Comparison of ENCODE assay signal across 8 cellular contexts in the genomic region with DNA sequence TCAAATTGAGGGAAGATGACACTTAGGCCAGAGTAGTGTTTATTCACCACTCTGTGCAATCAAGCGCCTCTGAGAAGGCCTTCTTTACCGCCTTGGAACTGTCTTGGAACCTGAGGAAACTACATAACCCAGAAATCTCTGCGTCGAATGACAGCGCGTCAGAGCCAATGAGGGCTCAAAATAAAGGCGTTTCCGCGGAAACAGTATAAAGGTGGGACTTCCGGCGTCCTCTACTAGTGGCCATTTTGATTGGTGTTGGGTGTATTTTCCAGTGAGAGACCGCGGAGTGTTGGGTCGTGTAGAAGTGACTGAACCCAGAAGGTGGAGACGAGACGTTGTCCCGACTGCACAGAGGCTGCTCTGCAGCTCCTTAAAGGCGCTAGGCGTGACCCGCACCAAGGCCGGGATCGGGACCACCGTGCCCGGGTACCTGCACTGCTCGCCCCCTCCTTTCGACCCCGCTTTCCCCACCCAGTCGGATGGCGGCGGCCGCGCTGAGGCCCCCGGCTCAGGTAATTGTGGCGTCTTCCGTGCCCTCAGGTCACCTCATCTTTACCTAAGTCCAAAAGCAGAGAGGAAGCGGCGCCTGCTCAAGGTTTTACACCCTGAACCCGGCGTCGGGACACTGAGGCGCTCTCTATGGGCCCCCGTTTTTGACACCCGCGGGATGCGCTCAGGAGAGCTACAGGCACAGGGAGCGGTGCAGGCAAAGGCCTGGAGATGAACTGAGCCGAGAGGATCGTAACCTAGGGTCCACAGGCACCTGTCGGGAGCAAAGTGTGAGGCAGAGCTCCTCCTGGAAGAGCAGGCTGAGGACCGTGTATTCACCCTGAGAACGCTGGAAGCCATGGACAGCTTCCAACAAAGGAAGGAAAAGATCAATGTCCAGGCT. TPM values are rescaled to one million over a fixed set of nuclear protein-coding genes. Genes with fewer than 3 reads are reported as not detected.
A peak's percentile ranks its signal among the peaks of the same experiment; 100 is the strongest.
DNase-seq lines count a peak whose midpoint lies in the region; ATAC-seq and TF ChIP-seq lines count a peak whose summit lies in the region.

A gene (plus strand): TSS at position 236 of the 892 bp plus-strand sequence. CDS start 244 bp downstream, at position 480.

- H3K36me3 ChIP-seq in mesodermal cell (ENCODE audit: control insufficient read depth, insufficient read depth, low read length), result peaks cover 42% of the 10 kb centered on the region

- H3K27ac Mint-ChIP-seq in activated CD8-positive, alpha-beta memory T cell treated with anti-CD3 and anti-CD28 coated beads, Interleukin-2, amount 10 ng/mL, durations not matched to agents 7 days and 5 days, result peak within 1 kb of the TSS; percentile 96
- H3K27ac Mint-ChIP-seq in endothelial cell (ENCODE audit: unreplicated experiment), result peak within 1 kb of the TSS; percentile 94

- CTCF ChIA-PET in activated CD8-positive, alpha-beta memory T cell treated with anti-CD3 and anti-CD28 coated beads, Interleukin-2, amount 10 ng/mL, durations not matched to agents 7 days and 5 days (lab: Charles Lee), result interaction anchor here (0.8 to 2.3 kb wide), 2 partner anchors 20 to 23 kb away, joined by 3 to 8 read pairs; a partner anchor contains a TSS

- DNase-seq in Caki2 (ENCODE audit: low read depth) (peak; percentile 87), HT1080 (ENCODE audit: low read depth) (peak; percentile 86), NOMO-1 treated with dmso at 0.1 percent for 144 hours (lab: John Stamatoyannopoulos, UW; ENCODE audit: unreplicated experiment) (peak; percentile 72), endothelial cell (ENCODE audit: low spot score) (peak; percentile 78)
- DNase-seq in activated CD8-positive, alpha-beta memory T cell treated with anti-CD3 and anti-CD28 coated beads, Interleukin-2, amount 10 ng/mL, durations not matched to agents 7 days and 5 days, result peak; percentile 91
- DNase-seq in stimulated activated CD8-positive, alpha-beta memory T cell treated with anti-CD3 and anti-CD28 coated beads, Interleukin-15, amount 100 ng/mL, for 24 hours (ENCODE audit: low read depth), result peak; percentile 44

- no peaks in the 10 kb centered on the region for H3K27me3 Mint-ChIP-seq in activated CD8-positive, alpha-beta memory T cell treated with anti-CD3 and anti-CD28 coated beads, Interleukin-2, amount 10 ng/mL, durations not matched to agents 7 days and 5 days
- H3K27me3 Mint-ChIP-seq in endothelial cell (ENCODE audit: unreplicated experiment), result peaks cover 3% of the 10 kb centered on the region

- peaks cover 22% of the 10 kb centered on the region for H3K9me3 Mint-ChIP-seq in activated CD8-positive, alpha-beta memory T cell treated with anti-CD3 and anti-CD28 coated beads, Interleukin-2, amount 10 ng/mL, durations not matched to agents 7 days and 5 days (ENCODE audit: low read depth)
- H3K9me3 Mint-ChIP-seq in endothelial cell (ENCODE audit: unreplicated experiment), result no peaks in the 10 kb centered on the region

- peaks cover 26% of the 10 kb centered on the region for H3K4me1 Mint-ChIP-seq in activated CD8-positive, alpha-beta memory T cell treated with anti-CD3 and anti-CD28 coated beads, Interleukin-2, amount 10 ng/mL, durations not matched to agents 7 days and 5 days
- peaks cover 21% of the 10 kb centered on the region for H3K4me1 Mint-ChIP-seq in endothelial cell (ENCODE audit: unreplicated experiment)

- no peaks in the 10 kb centered on the region for H3K4me1 ChIP-seq in mesodermal cell (ENCODE audit: control insufficient read depth, insufficient read depth, low read length, poor library complexity, severe bottlenecking)

- H3K9me3 ChIP-seq in mesodermal cell (ENCODE audit: control insufficient read depth, low read length), result peaks cover 4% of the 10 kb centered on the region

- peak within 1 kb of the TSS; percentile 72 for H3K27ac ChIP-seq in mesodermal cell (ENCODE audit: low read depth, low read length, severe bottlenecking)

- peak within 1 kb of the TSS; percentile 99 for H3K4me3 ChIP-seq in mesodermal cell (ENCODE audit: extremely low read depth, insufficient read depth, low read length, poor library complexity, severe bottlenecking)

- in situ Hi-C loops in Caki2 (cut with HindIII; ENCODE audit: low pct_unique_long_range_greater_than_20kb, low sequenced_read_pairs), result no loop called here

- 1 to 3% methylated on average over 38 to 42 of the region's 51 CpGs for WGBS in mesodermal cell (ENCODE audit: insufficient coverage in 2 of 2), 2 experiments

- H3K36me3 Mint-ChIP-seq in activated CD8-positive, alpha-beta memory T cell treated with anti-CD3 and anti-CD28 coated beads, Interleukin-2, amount 10 ng/mL, durations not matched to agents 7 days and 5 days, result peaks cover 51% of the 10 kb centered on the region
- H3K36me3 Mint-ChIP-seq in endothelial cell (ENCODE audit: low read depth, unreplicated experiment), result peaks cover 28% of the 10 kb centered on the region

- H3K4me3 Mint-ChIP-seq in activated CD8-positive, alpha-beta memory T cell treated with anti-CD3 and anti-CD28 coated beads, Interleukin-2, amount 10 ng/mL, durations not matched to agents 7 days and 5 days, result peak within 1 kb of the TSS; percentile 92
- peak within 1 kb of the TSS; percentile 98 for H3K4me3 Mint-ChIP-seq in endothelial cell (ENCODE audit: unreplicated experiment)

- TF ChIP-seq CTCF in endothelial cell (IDR thresholded peaks at IDR 0.05; ENCODE audit: unreplicated experiment), result no peak

- peak; percentile 92 for ATAC-seq in GM21367 (IDR thresholded peaks at IDR 0.05; ENCODE audit: unreplicated experiment)
- ATAC-seq in activated CD8-positive, alpha-beta memory T cell treated with anti-CD3 and anti-CD28 coated beads, Interleukin-2, amount 10 ng/mL, durations not matched to agents 7 days and 5 days, result peak; percentile 98

RNA-seq across cellular contexts. Expression of the gene that starts here (rescaled TPM):
- 4.0 and 19.4 TPM in 2 replicates for total RNA-seq in Caki2 (2014; rRNA removed; shearing (Covaris generic); ENCODE audit: low replicate concordance)
- total RNA-seq in HT1080 (2014; rRNA removed; shearing (Covaris generic)), result 10.0 and 11.4 TPM in 2 replicates
- polyA plus RNA-seq in HT1080 (2015; cell fraction: cytosol; rRNA removed), result 7.7 and 7.9 TPM in 2 replicates
- 13.9 and 18.6 TPM in 2 replicates for polyA plus RNA-seq in HT1080 (2015; cell fraction: nucleus; rRNA removed)
- total RNA-seq in activated CD8-positive, alpha-beta memory T cell treated with anti-CD3 and anti-CD28 coated beads, Interleukin-2, amount 10 ng/mL, durations not matched to agents 7 days and 5 days, result 10 to 100 TPM; 15.4 to 18.1 TPM
- 22.6 TPM for total RNA-seq in endothelial cell (ENCODE audit: unreplicated experiment)
- 12.3 TPM for polyA plus RNA-seq in mesodermal cell (2013, experiment 1 of 2)
- 11.5 TPM for polyA plus RNA-seq in mesodermal cell (2013, experiment 2 of 2)

Comparison
In these comparisons a context has a peak if more than half of its experiments do, and no peak if none do; other contexts are left out.
1. Peak in every context shown above with its lines: DNase-seq, ATAC-seq, H3K4me3 ChIP-seq and H3K27ac ChIP-seq.